27 cellular contexts compared by ENCODE assay signal in genomic region chr4:90960840-90961239, GRCh38.
DNase-seq lines count a peak whose midpoint lies in the region; ATAC-seq and TF ChIP-seq lines count a peak whose summit lies in the region.
"Had no signal": no experiment of that assay in that cellular context is flagged by ENCODE, and none has a peak within 500 bp of the region (broad histone marks: within the 10 kb centered on the region; RNA-seq: fewer than 3 reads in every experiment).

No MANE protein-coding gene starts in this region.

- H3K27me3 ChIP-seq in CD8-positive, alpha-beta T cell (ENCODE audit: insufficient read depth, low read length) = no peaks in the 10 kb centered on the region
- H3K27me3 ChIP-seq: right atrium auricular region had no signal

- no peaks in the 10 kb centered on the region for H3K4me1 ChIP-seq in CD8-positive, alpha-beta T cell (ENCODE audit: insufficient read depth, low read length)
- H3K4me1 ChIP-seq: right atrium auricular region had no signal

- peak; percentile 3 for DNase-seq in DMS 273 (lab: John Stamatoyannopoulos, UW; ENCODE audit: unreplicated experiment)
- DNase-seq in DMS 273 treated with DMSO at 0.1 percent for 48 hours (lab: John Stamatoyannopoulos, UW) = no peak
- peak; percentile 65 for DNase-seq in NCI-H1436 treated with DMSO at 0.1 percent for 48 hours (lab: John Stamatoyannopoulos, UW)
- no peak for DNase-seq in epithelial cell of proximal tubule (ENCODE audit: low read depth)
- no peak for DNase-seq in sciatic nerve (ENCODE audit: low spot score)
- DNase-seq in NCI-H146 (lab: John Stamatoyannopoulos, UW) = no peak
- no peak for DNase-seq in CD8-positive, alpha-beta T cell
- DNase-seq: activated B cell treated with CpG ODN at 0.5 μM for 24 hours; activated CD4-positive, alpha-beta T cell treated with anti-CD3 and anti-CD28 coated beads, Interleukin-2, amount 50 U/mL, for 4 hours; activated CD8-positive, alpha-beta memory T cell treated with anti-CD3 and anti-CD28 coated beads, Interleukin-2, amount 50 U/mL, for 4 hours; activated naive CD8-positive, alpha-beta T cell treated with anti-CD3 and anti-CD28 coated beads for 36 hours; foreskin melanocyte; immature natural killer cell; IMR-90; naive thymus-derived CD4-positive, alpha-beta T cell; NCI-H1694; stimulated activated CD4-positive, alpha-beta T cell treated with anti-CD3 and anti-CD28 coated beads, Interleukin-12 subunit alpha, Interleukin-12 subunit beta, amount 100 ng/mL, for 4 hours; stimulated activated CD4-positive, alpha-beta T cell treated with anti-CD3 and anti-CD28 coated beads, Interleukin-4, amount 100 ng/mL, for 4 hours; stimulated activated naive CD8-positive, alpha-beta T cell treated with anti-CD3 and anti-CD28 coated beads, Interleukin-15, Interleukin-2, amounts not matched to agents 100 U/mL and 50 U/mL, for 24 hours; T-helper 9 cell had no signal

- no peaks in the 10 kb centered on the region for H3K36me3 Mint-ChIP-seq in CD8-positive, alpha-beta T cell
- H3K36me3 Mint-ChIP-seq: activated naive CD8-positive, alpha-beta T cell treated with anti-CD3 and anti-CD28 coated beads for 36 hours; naive thymus-derived CD4-positive, alpha-beta T cell had no signal

- intact Hi-C loops in sciatic nerve (cut with DNase I) = no loop called here
- intact Hi-C loops in CD8-positive, alpha-beta T cell (cut with DNase I, micrococcal nuclease) = no loop called here

- H3K27ac Mint-ChIP-seq in CD8-positive, alpha-beta T cell = no peak overlapping the region
- H3K27ac Mint-ChIP-seq: activated B cell treated with CpG ODN at 0.5 μM for 24 hours; activated naive CD8-positive, alpha-beta T cell treated with anti-CD3 and anti-CD28 coated beads for 36 hours; activated T-helper 2 cell treated with anti-CD3 and anti-CD28 coated beads, Interferon-gamma antibody, Interleukin-2, Interleukin-4, amounts not matched to agents 10 μg/mL and 5 μg/mL and 100 μg/mL, durations not matched to agents 14 hours and 24 hours and 36 hours; immature natural killer cell; naive thymus-derived CD4-positive, alpha-beta T cell had no signal

- CTCF ChIA-PET in CD8-positive, alpha-beta T cell (lab: Charles Lee) = no interaction called here

- H3K9me3 ChIP-seq in CD8-positive, alpha-beta T cell (ENCODE audit: low read length) = no peaks in the 10 kb centered on the region
- H3K9me3 ChIP-seq: right atrium auricular region had no signal

- no peak overlapping the region for H3K4me3 Mint-ChIP-seq in CD8-positive, alpha-beta T cell
- H3K4me3 Mint-ChIP-seq: activated B cell treated with CpG ODN at 0.5 μM for 24 hours; activated naive CD8-positive, alpha-beta T cell treated with anti-CD3 and anti-CD28 coated beads for 36 hours; central memory CD8-positive, alpha-beta T cell; immature natural killer cell; naive thymus-derived CD4-positive, alpha-beta T cell had no signal

- no peaks in the 10 kb centered on the region for H3K4me1 Mint-ChIP-seq in CD8-positive, alpha-beta T cell (ENCODE audit: low read depth)
- H3K4me1 Mint-ChIP-seq: activated B cell treated with CpG ODN at 0.5 μM for 24 hours; activated naive CD8-positive, alpha-beta T cell treated with anti-CD3 and anti-CD28 coated beads for 36 hours; central memory CD8-positive, alpha-beta T cell; immature natural killer cell; naive thymus-derived CD4-positive, alpha-beta T cell had no signal

- H3K36me3 ChIP-seq in CD8-positive, alpha-beta T cell (ENCODE audit: insufficient read depth, low read length) = no peaks in the 10 kb centered on the region
- H3K36me3 ChIP-seq: right atrium auricular region had no signal

- peaks cover 5% of the 10 kb centered on the region for H3K9me3 Mint-ChIP-seq in CD8-positive, alpha-beta T cell

- ATAC-seq in GM21717 (IDR thresholded peaks at IDR 0.05; ENCODE audit: unreplicated experiment) = peak; percentile 39
- ATAC-seq in sciatic nerve = no peak
- ATAC-seq in CD8-positive, alpha-beta T cell = no peak
- ATAC-seq: left lobe of liver; naive thymus-derived CD4-positive, alpha-beta T cell; stimulated activated naive CD8-positive, alpha-beta T cell treated with anti-CD3 and anti-CD28 coated beads, Interleukin-15, Interleukin-2, amounts not matched to agents 100 U/mL and 50 U/mL, for 24 hours had no signal

- POLR2A ChIA-PET in CD8-positive, alpha-beta T cell (lab: Charles Lee) = no interaction called here

- no peak overlapping the region for H3K27ac ChIP-seq in CD8-positive, alpha-beta T cell (ENCODE audit: low read depth, low read length)
- H3K27ac ChIP-seq: 22Rv1, right atrium auricular region, RWPE1 had no signal

- H3K4me3 ChIP-seq in epithelial cell of proximal tubule (ENCODE audit: low read depth, low read length) = no peak overlapping the region
- H3K4me3 ChIP-seq in CD8-positive, alpha-beta T cell (ENCODE audit: low read depth, low read length) = no peak overlapping the region
- H3K4me3 ChIP-seq: right atrium auricular region had no signal

- H3K27me3 Mint-ChIP-seq in CD8-positive, alpha-beta T cell (ENCODE audit: low read depth) = no peaks in the 10 kb centered on the region
- H3K27me3 Mint-ChIP-seq: activated B cell treated with CpG ODN at 0.5 μM for 24 hours; activated naive CD8-positive, alpha-beta T cell treated with anti-CD3 and anti-CD28 coated beads for 36 hours; central memory CD8-positive, alpha-beta T cell; naive thymus-derived CD4-positive, alpha-beta T cell had no signal

- TF ChIP-seq CTCF in epithelial cell of proximal tubule (conservative IDR thresholded peaks at IDR 0.05; ENCODE audit: low read depth, low read length) = peak; percentile 2
- TF ChIP-seq CTCF in CD8-positive, alpha-beta T cell (IDR thresholded peaks at IDR 0.05) = no peak

Comparison
In these comparisons a context has a peak if more than half of its experiments do, and no peak if none do; other contexts are left out.
1. DNase-seq: peak in DMS 273 (single experiment) and NCI-H1436 treated with DMSO at 0.1 percent for 48 hours (single experiment); none in DMS 273 treated with DMSO at 0.1 percent for 48 hours (single experiment), epithelial cell of proximal tubule (single experiment), sciatic nerve (single experiment), NCI-H146 (single experiment) and CD8-positive, alpha-beta T cell (0 of 7).